19 cellular contexts compared by ENCODE assay signal in the genomic region with DNA sequence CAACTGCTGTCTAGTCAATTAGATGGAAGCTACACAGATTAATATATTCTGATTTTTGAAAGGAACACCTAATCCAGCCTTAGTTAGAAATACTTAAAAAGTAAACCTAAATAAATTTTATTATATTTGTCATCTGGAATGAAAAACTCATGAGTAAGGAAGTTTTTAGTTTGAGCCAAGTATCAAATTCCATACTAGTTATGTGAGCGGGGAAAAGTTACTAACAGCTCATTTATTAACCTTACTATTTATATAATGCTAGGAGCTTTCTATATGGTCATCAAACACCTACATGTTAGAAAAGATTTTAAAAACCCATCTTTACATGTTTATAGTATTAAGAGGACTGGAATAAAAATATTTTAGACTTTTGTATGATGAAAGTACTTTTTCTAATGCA. TPM values are rescaled to one million over a fixed set of nuclear protein-coding genes. Genes with fewer than 3 reads are reported as not detected.
DNase-seq lines count a peak whose midpoint lies in the region; TF ChIP-seq lines count a peak whose summit lies in the region.
"Had no signal": no experiment of that assay in that cellular context is flagged by ENCODE, and none has a peak within 500 bp of the region (broad histone marks: within the 10 kb centered on the region; RNA-seq: fewer than 3 reads in every experiment).

No MANE protein-coding gene starts in this region.

- H3K4me1 Mint-ChIP-seq in activated naive CD4-positive, alpha-beta T cell treated with anti-CD3 and anti-CD28 coated beads for 36 hours (ENCODE audit: low read depth) = no peaks in the 10 kb centered on the region
- H3K4me1 Mint-ChIP-seq: CD4-positive, CD25-positive, alpha-beta regulatory T cell had no signal

- no peaks in the 10 kb centered on the region for H3F3A ChIP-seq in SK-N-SH (replicated peaks; ENCODE audit: insufficient read depth)
- H3F3A ChIP-seq in smooth muscle cell (ENCODE audit: low read depth) = no peaks in the 10 kb centered on the region

- H3K36me3 ChIP-seq in SK-N-SH (replicated peaks in 1 of 2; ENCODE audit: control insufficient read depth in 1 of 2, insufficient read depth in 2 of 2, low read length in 1 of 2) = peaks cover 0 to 5% of the 10 kb centered on the region in 2 experiments
- H3K36me3 ChIP-seq in skeletal muscle satellite cell (ENCODE audit: insufficient read depth, low read length) = no peaks in the 10 kb centered on the region
- no peaks in the 10 kb centered on the region for H3K36me3 ChIP-seq in smooth muscle cell (ENCODE audit: low read depth)
- H3K36me3 ChIP-seq: Peyer's patch had no signal

- DNase-seq in ELR (ENCODE audit: low read depth) (peak; percentile 4), SK-N-SH (no peak), fibroblast of mammary gland (ENCODE audit: low read depth) (peak; percentile 30), hippocampal formation (lab: John Stamatoyannopoulos, UW) (no peak), glomerular visceral epithelial cell (ENCODE audit: extremely low spot score) (no peak), smooth muscle cell (lab: John Stamatoyannopoulos, UW; ENCODE audit: unreplicated experiment) (no peak)
- DNase-seq in activated naive CD4-positive, alpha-beta T cell treated with anti-CD3 and anti-CD28 coated beads for 36 hours = no peak
- DNase-seq: CD4-positive, CD25-positive, alpha-beta regulatory T cell; DMS79; Karpas-422; MV-4-11; NCI-H1105 treated with DMSO at 0.1 percent for 48 hours; NCI-H2029 treated with DMSO at 0.1 percent for 48 hours; NCI-H2171; NCI-H524 treated with DMSO at 0.1 percent for 48 hours; NCI-H82; Peyer's patch had no signal

- WGBS in SK-N-SH (ENCODE audit: low lambda C conversion rate) = 56% methylated on average over 1 of the region's 1 CpG
- 100% methylated on average over 1 of the region's 1 CpG for WGBS in smooth muscle cell (ENCODE audit: low lambda C conversion rate)

- H4K20me1 ChIP-seq in SK-N-SH (ENCODE audit: insufficient read depth) (no peaks in the 10 kb centered on the region), smooth muscle cell (ENCODE audit: low read depth) (no peaks in the 10 kb centered on the region)

- no peaks in the 10 kb centered on the region for H3K9me3 ChIP-seq in SK-N-SH
- no peaks in the 10 kb centered on the region for H3K9me3 ChIP-seq in skeletal muscle satellite cell (replicated peaks; ENCODE audit: low read length)
- H3K9me3 ChIP-seq in smooth muscle cell (replicated peaks; ENCODE audit: low read depth) = no peaks in the 10 kb centered on the region
- H3K9me3 ChIP-seq: A549, Peyer's patch had no signal

- no peaks in the 10 kb centered on the region for H3K9me3 Mint-ChIP-seq in activated naive CD4-positive, alpha-beta T cell treated with anti-CD3 and anti-CD28 coated beads for 36 hours

- TF ChIP-seq RAD21 in SK-N-SH (IDR thresholded peaks at IDR 0.05; ENCODE audit: low read length) = no peak

- H3K9ac ChIP-seq in SK-N-SH (no peak overlapping the region), skeletal muscle satellite cell (ENCODE audit: low read depth, low read length) (no peak overlapping the region), smooth muscle cell (ENCODE audit: low read depth) (no peak overlapping the region)

- no peak for TF ChIP-seq EP300 in SK-N-SH (IDR thresholded peaks at IDR 0.05; ENCODE audit: borderline replicate concordance in 1 of 2, low read depth in 1 of 2, low read length in 1 of 2)

- H3K27ac ChIP-seq in SK-N-SH (ENCODE audit: low read depth in 2 of 2, low read length in 1 of 2) (no peak overlapping the region), smooth muscle cell (ENCODE audit: low read depth) (no peak overlapping the region)
- H3K27ac ChIP-seq: A549, Peyer's patch had no signal

- H3K27me3 ChIP-seq in SK-N-SH (ENCODE audit: insufficient read depth) = no peaks in the 10 kb centered on the region
- H3K27me3 ChIP-seq in skeletal muscle satellite cell (ENCODE audit: control insufficient read depth, insufficient read depth, low read length) = no peaks in the 10 kb centered on the region
- no peaks in the 10 kb centered on the region for H3K27me3 ChIP-seq in smooth muscle cell (ENCODE audit: low read depth)
- H3K27me3 ChIP-seq: Peyer's patch had no signal

- TF ChIP-seq CTCF in SK-N-SH (IDR thresholded peaks at IDR 0.05) (no peak), fibroblast of mammary gland (conservative IDR thresholded peaks at IDR 0.05; ENCODE audit: control insufficient read depth, insufficient read depth, low read depth, low read length) (no peak), smooth muscle cell (IDR thresholded peaks at IDR 0.05; ENCODE audit: borderline replicate concordance, insufficient read depth, poor library complexity, severe bottlenecking) (no peak)

- no peaks in the 10 kb centered on the region; a peak in 1 of 4 replicates for H3K4me1 ChIP-seq in SK-N-SH (ENCODE audit: control insufficient read depth in 1 of 2, insufficient read depth in 2 of 2, low read depth in 1 of 2, low read length in 1 of 2)
- peaks cover 24% of the 10 kb centered on the region for H3K4me1 ChIP-seq in skeletal muscle satellite cell (ENCODE audit: control insufficient read depth, insufficient read depth, low read length)
- H3K4me1 ChIP-seq in smooth muscle cell (ENCODE audit: low read depth) = peaks cover 6% of the 10 kb centered on the region
- H3K4me1 ChIP-seq: A549, Peyer's patch had no signal

- no peaks in the 10 kb centered on the region for H3K9me2 ChIP-seq in SK-N-SH

- peaks cover 21% of the 10 kb centered on the region for H3K36me3 Mint-ChIP-seq in activated naive CD4-positive, alpha-beta T cell treated with anti-CD3 and anti-CD28 coated beads for 36 hours (ENCODE audit: low read depth)

- POLR2A ChIA-PET in SK-N-SH (lab: Yijun Ruan, JAX) = no interaction called here

- H3K4me3 Mint-ChIP-seq in activated naive CD4-positive, alpha-beta T cell treated with anti-CD3 and anti-CD28 coated beads for 36 hours = no peak overlapping the region
- H3K4me3 Mint-ChIP-seq: CD4-positive, CD25-positive, alpha-beta regulatory T cell had no signal

- H3K27me3 Mint-ChIP-seq in activated naive CD4-positive, alpha-beta T cell treated with anti-CD3 and anti-CD28 coated beads for 36 hours (ENCODE audit: low read depth) = no peaks in the 10 kb centered on the region
- H3K27me3 Mint-ChIP-seq: CD4-positive, CD25-positive, alpha-beta regulatory T cell had no signal

- H3K4me2 ChIP-seq in SK-N-SH = no peak overlapping the region
- peak overlapping the region; percentile 14 for H3K4me2 ChIP-seq in skeletal muscle satellite cell (ENCODE audit: low read length)
- no peak overlapping the region for H3K4me2 ChIP-seq in smooth muscle cell
- H3K4me2 ChIP-seq: A549 had no signal

- intact Hi-C loops in activated naive CD4-positive, alpha-beta T cell treated with anti-CD3 and anti-CD28 coated beads for 36 hours (cut with micrococcal nuclease) = no loop called here

- H3K4me3 ChIP-seq in SK-N-SH (ENCODE audit: low read depth in 2 of 2, low read length in 1 of 2) (no peak overlapping the region), fibroblast of mammary gland (ENCODE audit: control insufficient read depth, low read depth, low read length) (no peak overlapping the region), skeletal muscle satellite cell (ENCODE audit: low read length) (no peak overlapping the region), smooth muscle cell (no peak overlapping the region)
- H3K4me3 ChIP-seq: A549, Peyer's patch had no signal

- H3K79me2 ChIP-seq in SK-N-SH (ENCODE audit: insufficient read depth) = no peaks in the 10 kb centered on the region
- no peaks in the 10 kb centered on the region for H3K79me2 ChIP-seq in smooth muscle cell (ENCODE audit: low read depth)

- H2AFZ ChIP-seq in SK-N-SH (ENCODE audit: low read depth) (no peak overlapping the region), smooth muscle cell (ENCODE audit: low read depth) (no peak overlapping the region)

- CTCF ChIA-PET in SK-N-SH (lab: Yijun Ruan, JAX) = interaction anchor here (0.6 to 3.9 kb wide), 5 partner anchors 18 to 1067 kb away, joined by 3 to 11 read pairs (median 4); no protein-coding TSS in a partner anchor
- CTCF ChIA-PET in activated naive CD4-positive, alpha-beta T cell treated with anti-CD3 and anti-CD28 coated beads for 36 hours (lab: Charles Lee) = interaction anchor here (2.8 kb wide), 1 partner anchor 18 kb away, joined by 9 read pairs; no protein-coding TSS in a partner anchor

- no peak overlapping the region for H3K27ac Mint-ChIP-seq in activated naive CD4-positive, alpha-beta T cell treated with anti-CD3 and anti-CD28 coated beads for 36 hours
- H3K27ac Mint-ChIP-seq: CD4-positive, CD25-positive, alpha-beta regulatory T cell had no signal

TF ChIP-seq in SK-N-SH, 30 proteins besides CTCF, POLR2A, EP300 and RAD21:
- no peak for TF ChIP-seq FOXJ3 (CRISPR knock-in tag; IDR thresholded peaks at IDR 0.05)
- TF ChIP-seq FOSL2 (IDR thresholded peaks at IDR 0.05; ENCODE audit: borderline replicate concordance, low read depth) = 0 out of 2 replicates have a peak, but pooled peaks have one; percentile 4

RNA-seq across cellular contexts. Expression of a gene that starts 41.6 kb away (rescaled TPM):
- polyA plus RNA-seq in SK-N-SH (2012; rRNA removed) (0.02 TPM in 2 replicates), smooth muscle cell (0.11 and 0.86 TPM in 2 replicates)
- polyA plus RNA-seq in SK-N-SH (2012; cell fraction: cytosol; rRNA removed) = under 0.01 TPM in 1 of 2 replicates, not detected in the other
- 0.40 and 0.67 TPM in 2 replicates for polyA plus RNA-seq in SK-N-SH (2012; cell fraction: nucleus; rRNA removed)
- total RNA-seq in skeletal muscle satellite cell (2012; rRNA removed) = 0.87 and 1.3 TPM in 2 replicates
- under 1 TPM; 0.24 to 0.27 TPM for total RNA-seq in activated naive CD4-positive, alpha-beta T cell treated with anti-CD3 and anti-CD28 coated beads for 36 hours
- total RNA-seq in smooth muscle cell = 0.45 and 0.99 TPM in 2 replicates

Comparison
In these comparisons a context has a peak if more than half of its experiments do, and no peak if none do; other contexts are left out.
1. DNase-seq: peak in ELR (single experiment) and fibroblast of mammary gland (single experiment); none in SK-N-SH (single experiment), activated naive CD4-positive, alpha-beta T cell treated with anti-CD3 and anti-CD28 coated beads for 36 hours (single experiment), hippocampal formation (0 of 2), glomerular visceral epithelial cell (single experiment) and smooth muscle cell (single experiment).